In the genomic region with DNA sequence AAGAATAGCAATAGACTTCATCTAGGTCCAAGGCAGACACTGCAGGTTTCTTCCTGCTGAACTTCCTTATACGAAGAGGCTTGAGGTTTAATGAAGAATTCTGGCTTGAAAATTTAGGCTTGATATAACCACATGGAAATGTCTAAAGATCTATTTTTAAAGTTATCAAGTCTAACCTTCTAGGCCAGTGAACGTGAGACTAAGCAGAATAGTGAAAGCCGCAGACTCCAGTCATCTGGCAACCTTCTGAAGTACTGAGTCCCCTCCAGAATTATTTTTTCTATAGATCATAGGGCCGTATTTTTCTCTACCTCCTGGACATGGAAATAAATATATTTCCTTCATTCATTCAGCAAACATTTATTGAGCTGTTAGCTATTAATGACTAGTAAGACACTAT, we compare ENCODE assay signal across 27 cellular contexts.
"Had no signal": no experiment of that assay in that cellular context is flagged by ENCODE, and none has a peak within 500 bp of the region (broad histone marks: within the 10 kb centered on the region; RNA-seq: fewer than 3 reads in every experiment).

No MANE protein-coding gene starts in this region.

- H3K27ac ChIP-seq: adrenal gland, ascending aorta, breast epithelium, epithelial cell of prostate, esophagus squamous epithelium had no signal

- H3K4me1 ChIP-seq: ascending aorta, breast epithelium, esophagus squamous epithelium had no signal

- H3K4me3 ChIP-seq: adrenal gland, ascending aorta, breast epithelium, cardiac muscle cell, esophagus squamous epithelium had no signal

- H3K36me3 ChIP-seq: adrenal gland, ascending aorta, breast epithelium, cardiac muscle cell had no signal

- ATAC-seq: activated CD4-positive, alpha-beta T cell treated with anti-CD3 and anti-CD28 coated beads for 36 hours; activated CD8-positive, alpha-beta memory T cell treated with anti-CD3 and anti-CD28 coated beads, Interleukin-2, amount 10 ng/mL, durations not matched to agents 7 days and 5 days; activated CD8-positive, alpha-beta T cell treated with anti-CD3 and anti-CD28 coated beads, Interleukin-2, amount 10 ng/mL, durations not matched to agents 7 days and 5 days; activated naive CD8-positive, alpha-beta T cell treated with anti-CD3 and anti-CD28 coated beads, Interleukin-2, amount 50 U/mL, for 24 hours; effector memory CD8-positive, alpha-beta T cell had no signal

- DNase-seq: activated CD4-positive, alpha-beta memory T cell treated with anti-CD3 and anti-CD28 coated beads for 36 hours; activated CD4-positive, alpha-beta T cell treated with anti-CD3 and anti-CD28 coated beads for 36 hours; activated CD4-positive, alpha-beta T cell treated with anti-CD3 and anti-CD28 coated beads, Interleukin-2, amount 10 ng/mL, durations not matched to agents 24 days and 14 days; activated CD4-positive, CD25-positive, alpha-beta regulatory T cell; activated CD4-positive, CD25-positive, alpha-beta regulatory T cell treated with anti-CD3 and anti-CD28 coated beads, Interleukin-2, amount 50 U/mL, for 72 hours; activated CD8-positive, alpha-beta memory T cell treated with anti-CD3 and anti-CD28 coated beads, Interleukin-2, amount 10 ng/mL, durations not matched to agents 7 days and 5 days; activated CD8-positive, alpha-beta memory T cell treated with anti-CD3 and anti-CD28 coated beads, Interleukin-2, amount 50 U/mL, for 4 hours; activated CD8-positive, alpha-beta T cell treated with anti-CD3 and anti-CD28 coated beads, Interleukin-2, amount 10 ng/mL, durations not matched to agents 7 days and 5 days; activated effector memory CD4-positive, alpha-beta T cell treated with anti-CD3 and anti-CD28 coated beads, Interleukin-2, amount 50 U/mL, for 16 hours; activated naive CD4-positive, alpha-beta T cell treated with anti-CD3 and anti-CD28 coated beads for 36 hours; activated naive CD8-positive, alpha-beta T cell treated with anti-CD3 and anti-CD28 coated beads for 36 hours; activated naive CD8-positive, alpha-beta T cell treated with anti-CD3 and anti-CD28 coated beads, Interleukin-2, amount 50 U/mL, for 24 hours; activated T-cell treated with anti-CD3 and anti-CD28 coated beads, Interleukin-2, amount 50 U/mL, for 1 hour; activated T-cell treated with anti-CD3 and anti-CD28 coated beads, Interleukin-2, amount 50 U/mL, for 48 hours; adrenal gland; cortex of kidney; dermis blood vessel endothelial cell; effector CD4-positive, alpha-beta T cell; effector memory CD8-positive, alpha-beta T cell; esophagus squamous epithelium; foreskin fibroblast; T-helper 2 cell had no signal

- H3K9me3 ChIP-seq: ascending aorta, breast epithelium, esophagus squamous epithelium had no signal

- H3K27me3 ChIP-seq: adrenal gland, ascending aorta, breast epithelium, cardiac muscle cell, esophagus squamous epithelium had no signal

- FAIRE-seq: frontal cortex had no signal
